In the genomic region with DNA sequence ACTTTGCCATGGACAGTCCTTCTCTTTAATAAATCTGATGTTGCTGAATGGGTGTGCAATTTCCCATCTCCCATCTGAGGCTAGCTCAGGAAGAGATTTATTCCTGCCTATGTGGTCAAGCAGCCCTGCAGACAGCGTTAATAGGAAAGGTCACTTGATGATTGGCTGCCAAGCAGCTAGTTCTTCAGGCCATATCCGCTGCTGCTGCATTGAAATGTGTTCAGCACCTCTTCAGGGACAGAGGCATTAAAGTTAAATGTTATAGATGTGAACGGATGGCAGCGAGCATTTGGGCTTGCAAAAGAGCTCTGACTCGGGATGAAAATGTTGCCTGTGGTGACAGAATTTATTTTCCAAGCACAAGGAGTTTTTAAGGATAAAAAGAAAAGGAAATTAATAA, we compare ENCODE assay signal across 23 cellular contexts.
"Had no signal": no experiment of that assay in that cellular context is flagged by ENCODE, and none has a peak within 500 bp of the region (broad histone marks: within the 10 kb centered on the region; RNA-seq: fewer than 3 reads in every experiment).

No MANE protein-coding gene starts in this region.

- H3K27me3 Mint-ChIP-seq: effector memory CD8-positive, alpha-beta T cell; natural killer cell treated with Interleukin-12 subunit alpha and Interleukin-12 subunit beta and Interleukin-15 and Interleukin-18, amount 100 ng/mL, for 72 hours; progenitor cell of endocrine pancreas; stimulated activated naive B cell treated with anti-CD40 and anti-IgM and Interleukin-4, amounts not matched to agents 10 μg/mL and 1 μg/mL and 100 μg/mL, for 72 hours; stimulated activated naive CD8-positive, alpha-beta T cell treated with anti-CD3 and anti-CD28 coated beads, Interleukin-15, amount 100 ng/mL, for 72 hours had no signal

- H3K36me3 Mint-ChIP-seq: stimulated activated naive B cell treated with anti-CD40 and anti-IgM and Interleukin-4, amounts not matched to agents 10 μg/mL and 1 μg/mL and 100 μg/mL, for 72 hours had no signal

- H3K27me3 ChIP-seq: esophagus muscularis mucosa, gastrocnemius medialis, heart right ventricle, pancreas, spleen, testis, tibial nerve, upper lobe of right lung, vagina had no signal

- DNase-seq: effector memory CD8-positive, alpha-beta T cell; gastrocnemius medialis; heart right ventricle; kidney glomerular epithelial cell; mammary epithelial cell; occipital lobe; pancreas; spleen; stimulated activated CD4-positive, alpha-beta T cell treated with anti-CD3 and anti-CD28 coated beads, Interleukin-15, amount 100 ng/mL, for 24 hours; stimulated activated CD4-positive, alpha-beta T cell treated with anti-CD3 and anti-CD28 coated beads, Interleukin-1b, Interleukin-23, amount 100 ng/mL, for 48 hours; stimulated activated CD4-positive, alpha-beta T cell treated with anti-CD3 and anti-CD28 coated beads, Interleukin-4, amount 100 ng/mL, for 24 hours; stimulated activated naive B cell treated with anti-CD40 and anti-IgM and Interleukin-4, amounts not matched to agents 10 μg/mL and 1 μg/mL and 100 μg/mL, for 72 hours; stimulated activated naive CD8-positive, alpha-beta T cell treated with anti-CD3 and anti-CD28 coated beads, Interleukin-15, amount 100 ng/mL, for 72 hours; testis; upper lobe of right lung had no signal

- H3K36me3 ChIP-seq: esophagus muscularis mucosa, gastrocnemius medialis, heart right ventricle, pancreas, spleen, tibial nerve, upper lobe of right lung, vagina had no signal

- H3K4me1 Mint-ChIP-seq: stimulated activated naive B cell treated with anti-CD40 and anti-IgM and Interleukin-4, amounts not matched to agents 10 μg/mL and 1 μg/mL and 100 μg/mL, for 72 hours; stimulated activated naive CD8-positive, alpha-beta T cell treated with anti-CD3 and anti-CD28 coated beads, Interleukin-15, amount 100 ng/mL, for 72 hours had no signal

- H3K9me3 ChIP-seq: esophagus muscularis mucosa, gastrocnemius medialis, heart right ventricle, pancreas, spleen, testis, tibial nerve, upper lobe of right lung, vagina had no signal

- H3K4me1 ChIP-seq: gastrocnemius medialis, heart right ventricle, pancreas, spleen, testis, tibial nerve, upper lobe of right lung, vagina had no signal

- H3K27ac ChIP-seq: epithelial cell of prostate, esophagus muscularis mucosa, gastrocnemius medialis, heart right ventricle, pancreas, spleen, testis, tibial nerve, upper lobe of right lung, vagina had no signal

- ATAC-seq: effector memory CD8-positive, alpha-beta T cell; gastrocnemius medialis; heart right ventricle; left lobe of liver; natural killer cell treated with Interleukin-12 subunit alpha and Interleukin-12 subunit beta and Interleukin-15 and Interleukin-18, amount 100 ng/mL, for 72 hours; pancreas; sciatic nerve; stimulated activated naive B cell treated with anti-CD40 and anti-IgM and Interleukin-4, amounts not matched to agents 10 μg/mL and 1 μg/mL and 100 μg/mL, for 72 hours; stimulated activated naive CD8-positive, alpha-beta T cell treated with anti-CD3 and anti-CD28 coated beads, Interleukin-15, amount 100 ng/mL, for 72 hours; upper lobe of right lung had no signal

- H3K4me3 Mint-ChIP-seq: effector memory CD8-positive, alpha-beta T cell; natural killer cell treated with Interleukin-12 subunit alpha and Interleukin-12 subunit beta and Interleukin-15 and Interleukin-18, amount 100 ng/mL, for 72 hours; stimulated activated naive B cell treated with anti-CD40 and anti-IgM and Interleukin-4, amounts not matched to agents 10 μg/mL and 1 μg/mL and 100 μg/mL, for 72 hours; stimulated activated naive CD8-positive, alpha-beta T cell treated with anti-CD3 and anti-CD28 coated beads, Interleukin-15, amount 100 ng/mL, for 72 hours had no signal

- H3K27ac Mint-ChIP-seq: effector memory CD8-positive, alpha-beta T cell; natural killer cell treated with Interleukin-12 subunit alpha and Interleukin-12 subunit beta and Interleukin-15 and Interleukin-18, amount 100 ng/mL, for 72 hours; progenitor cell of endocrine pancreas; stimulated activated naive B cell treated with anti-CD40 and anti-IgM and Interleukin-4, amounts not matched to agents 10 μg/mL and 1 μg/mL and 100 μg/mL, for 72 hours had no signal

- H3K4me3 ChIP-seq: esophagus muscularis mucosa, gastrocnemius medialis, heart right ventricle, pancreas, spleen, testis, tibial nerve, upper lobe of right lung, vagina had no signal
